In the genomic region with DNA sequence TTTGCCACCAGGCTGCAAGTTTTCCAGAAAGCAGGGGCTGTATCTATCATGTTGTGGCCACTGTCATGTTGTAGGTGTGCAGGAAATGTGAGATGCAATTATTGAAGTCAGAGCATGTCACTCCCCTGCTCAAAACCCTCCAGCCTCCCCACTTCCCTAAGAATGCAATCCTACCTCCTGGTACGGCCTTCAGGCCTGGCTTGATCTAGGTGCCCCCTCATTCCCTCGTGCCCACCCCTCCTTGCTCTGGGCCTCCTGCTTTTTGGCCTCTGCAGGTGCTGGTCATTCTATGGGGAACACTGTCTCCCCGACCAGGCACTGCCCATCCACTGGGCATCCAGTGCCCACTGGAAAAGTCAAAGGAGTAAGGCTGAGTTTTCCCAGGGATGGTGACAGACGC, we compare ENCODE assay signal across 33 cellular contexts. TPM values are rescaled to one million over a fixed set of nuclear protein-coding genes. Genes with fewer than 3 reads are reported as not detected.
DNase-seq lines count a peak whose midpoint lies in the region; ATAC-seq and TF ChIP-seq lines count a peak whose summit lies in the region.
"Had no signal": no experiment of that assay in that cellular context is flagged by ENCODE, and none has a peak within 500 bp of the region (broad histone marks: within the 10 kb centered on the region; RNA-seq: fewer than 3 reads in every experiment).

No MANE protein-coding gene starts in this region.

- H3K36me3 Mint-ChIP-seq in activated CD4-positive, alpha-beta T cell treated with anti-CD3 and anti-CD28 coated beads, Interleukin-2, amount 10 ng/mL, durations not matched to agents 7 days and 5 days (ENCODE audit: low read depth) = peaks cover 4% of the 10 kb centered on the region
- no peaks in the 10 kb centered on the region for H3K36me3 Mint-ChIP-seq in CD8-positive, alpha-beta memory T cell
- H3K36me3 Mint-ChIP-seq in activated T-helper 17 cell treated with anti-CD3 and anti-CD28 coated beads, Interleukin-2, amount 50 U/mL, for 72 hours (ENCODE audit: low read depth) = peaks cover 8% of the 10 kb centered on the region
- no peaks in the 10 kb centered on the region for H3K36me3 Mint-ChIP-seq in natural killer cell
- H3K36me3 Mint-ChIP-seq: stimulated activated memory B cell treated with anti-CD40 and anti-IgM and Interleukin-4, amounts not matched to agents 10 μg/mL and 1 μg/mL and 100 μg/mL, for 72 hours had no signal

- DNase-seq in activated CD4-positive, alpha-beta T cell treated with anti-CD3 and anti-CD28 coated beads, Interleukin-2, amount 10 ng/mL, durations not matched to agents 7 days and 5 days = no peak
- DNase-seq in activated CD4-positive, alpha-beta T cell treated with anti-CD3 and anti-CD28 coated beads for 4 hours = no peak
- DNase-seq in CD8-positive, alpha-beta memory T cell = no peak
- DNase-seq in natural killer cell (no peak), H7 (no peak)
- no peak for DNase-seq in activated effector memory CD4-positive, alpha-beta T cell treated with anti-CD3 and anti-CD28 coated beads, Interleukin-2, amount 50 U/mL, for 16 hours
- no peak for DNase-seq in activated CD4-positive, CD25-positive, alpha-beta regulatory T cell (lab: John Stamatoyannopoulos, UW)
- DNase-seq: activated CD4-positive, alpha-beta T cell treated with anti-CD3 and anti-CD28 coated beads, Interleukin-2, amount 50 U/mL, for 1 hour; activated naive CD4-positive, alpha-beta T cell treated with anti-CD3 and anti-CD28 coated beads for 36 hours; activated T-cell treated with anti-CD3 and anti-CD28 coated beads for 4 hours; caudate nucleus; DMS79 treated with DMSO at 0.1 percent for 48 hours; glutamatergic neuron; GOT3; mammary epithelial cell; MG63; NCI-H1417 treated with DMSO at 0.1 percent for 48 hours; NCI-H2107; NCI-H446 treated with DMSO at 0.1 percent for 48 hours; PC-3; retina had no signal

- H3K36me3 ChIP-seq in CD8-positive, alpha-beta memory T cell (ENCODE audit: insufficient read depth, low read length) = no peaks in the 10 kb centered on the region
- no peaks in the 10 kb centered on the region for H3K36me3 ChIP-seq in H7 (replicated peaks; ENCODE audit: control insufficient read depth, insufficient read depth, low read length)
- H3K36me3 ChIP-seq: MG63, thoracic aorta, vagina had no signal

- no peak overlapping the region for H3K4me3 ChIP-seq in CD8-positive, alpha-beta memory T cell (ENCODE audit: low read length)
- no peak overlapping the region for H3K4me3 ChIP-seq in H7 (ENCODE audit: insufficient read depth, low read depth, low read length)
- H3K4me3 ChIP-seq: A549, MG63, thoracic aorta, vagina had no signal

- no peaks in the 10 kb centered on the region for H3K9me3 ChIP-seq in CD8-positive, alpha-beta memory T cell (ENCODE audit: low read length)
- H3K9me3 ChIP-seq: A549, MG63, thoracic aorta, vagina had no signal

- H3K4me1 Mint-ChIP-seq in activated CD4-positive, alpha-beta T cell treated with anti-CD3 and anti-CD28 coated beads, Interleukin-2, amount 10 ng/mL, durations not matched to agents 7 days and 5 days = peaks cover 42% of the 10 kb centered on the region
- peaks cover 35 to 47% (median 37%) of the 10 kb centered on the region in 3 donors for H3K4me1 Mint-ChIP-seq in CD8-positive, alpha-beta memory T cell
- peaks cover 13% of the 10 kb centered on the region for H3K4me1 Mint-ChIP-seq in activated T-helper 17 cell treated with anti-CD3 and anti-CD28 coated beads, Interleukin-2, amount 50 U/mL, for 72 hours
- peaks cover 37 to 45% of the 10 kb centered on the region in 2 donors for H3K4me1 Mint-ChIP-seq in natural killer cell

- H3K27ac Mint-ChIP-seq in activated CD4-positive, alpha-beta T cell treated with anti-CD3 and anti-CD28 coated beads, Interleukin-2, amount 10 ng/mL, durations not matched to agents 7 days and 5 days = peak overlapping the region; percentile 96
- H3K27ac Mint-ChIP-seq in CD8-positive, alpha-beta memory T cell = peak overlapping the region; percentile 88 to 98 (median 96)
- H3K27ac Mint-ChIP-seq in activated T-helper 17 cell treated with anti-CD3 and anti-CD28 coated beads, Interleukin-2, amount 50 U/mL, for 72 hours = peak overlapping the region; percentile 99
- peak overlapping the region; percentile 99 for H3K27ac Mint-ChIP-seq in natural killer cell
- H3K27ac Mint-ChIP-seq: stimulated activated memory B cell treated with anti-CD40 and anti-IgM and Interleukin-4, amounts not matched to agents 10 μg/mL and 1 μg/mL and 100 μg/mL, for 72 hours had no signal

- no peaks in the 10 kb centered on the region for H3K27me3 Mint-ChIP-seq in activated CD4-positive, alpha-beta T cell treated with anti-CD3 and anti-CD28 coated beads, Interleukin-2, amount 10 ng/mL, durations not matched to agents 7 days and 5 days
- no peaks in the 10 kb centered on the region for H3K27me3 Mint-ChIP-seq in CD8-positive, alpha-beta memory T cell
- no peaks in the 10 kb centered on the region for H3K27me3 Mint-ChIP-seq in activated T-helper 17 cell treated with anti-CD3 and anti-CD28 coated beads, Interleukin-2, amount 50 U/mL, for 72 hours
- no peaks in the 10 kb centered on the region for H3K27me3 Mint-ChIP-seq in natural killer cell (ENCODE audit: low read depth in 2 of 2)
- H3K27me3 Mint-ChIP-seq: stimulated activated memory B cell treated with anti-CD40 and anti-IgM and Interleukin-4, amounts not matched to agents 10 μg/mL and 1 μg/mL and 100 μg/mL, for 72 hours had no signal

- no peak overlapping the region for H3K27ac ChIP-seq in CD8-positive, alpha-beta memory T cell (ENCODE audit: low read depth, low read length)
- H3K27ac ChIP-seq: A549, thoracic aorta, vagina had no signal

- no peaks in the 10 kb centered on the region for H3K27me3 ChIP-seq in CD8-positive, alpha-beta memory T cell (ENCODE audit: insufficient read depth, low read length, poor library complexity, severe bottlenecking)
- H3K27me3 ChIP-seq in H7 (ENCODE audit: control insufficient read depth, insufficient read depth, low read length) = no peaks in the 10 kb centered on the region
- H3K27me3 ChIP-seq: MG63, vagina had no signal

- POLR2A ChIA-PET in activated CD4-positive, alpha-beta T cell treated with anti-CD3 and anti-CD28 coated beads, Interleukin-2, amount 10 ng/mL, durations not matched to agents 7 days and 5 days (lab: Charles Lee) = no interaction called here
- POLR2A ChIA-PET in CD8-positive, alpha-beta memory T cell (lab: Charles Lee) = no interaction called here

- H3K9me3 Mint-ChIP-seq in activated CD4-positive, alpha-beta T cell treated with anti-CD3 and anti-CD28 coated beads, Interleukin-2, amount 10 ng/mL, durations not matched to agents 7 days and 5 days = no peaks in the 10 kb centered on the region
- H3K9me3 Mint-ChIP-seq in CD8-positive, alpha-beta memory T cell = no peaks in the 10 kb centered on the region
- H3K9me3 Mint-ChIP-seq in activated T-helper 17 cell treated with anti-CD3 and anti-CD28 coated beads, Interleukin-2, amount 50 U/mL, for 72 hours = no peaks in the 10 kb centered on the region
- no peaks in the 10 kb centered on the region for H3K9me3 Mint-ChIP-seq in natural killer cell
- H3K9me3 Mint-ChIP-seq: activated naive CD4-positive, alpha-beta T cell treated with anti-CD3 and anti-CD28 coated beads for 36 hours; stimulated activated memory B cell treated with anti-CD40 and anti-IgM and Interleukin-4, amounts not matched to agents 10 μg/mL and 1 μg/mL and 100 μg/mL, for 72 hours had no signal

- no peak for ATAC-seq in activated T-helper 17 cell treated with anti-CD3 and anti-CD28 coated beads, Interleukin-2, amount 50 U/mL, for 72 hours (replicated peaks)
- ATAC-seq in natural killer cell = no peak
- ATAC-seq: A549; PC-3; Right ventricle myocardium inferior; stimulated activated memory B cell treated with anti-CD40 and anti-IgM and Interleukin-4, amounts not matched to agents 10 μg/mL and 1 μg/mL and 100 μg/mL, for 72 hours had no signal

- intact Hi-C loops in natural killer cell (cut with micrococcal nuclease) = no loop called here

- CTCF ChIA-PET in activated CD4-positive, alpha-beta T cell treated with anti-CD3 and anti-CD28 coated beads, Interleukin-2, amount 10 ng/mL, durations not matched to agents 7 days and 5 days (lab: Charles Lee) = interaction anchor here (0.6 kb wide), 1 partner anchor 158 kb away, joined by 3 read pairs; no protein-coding TSS in a partner anchor
- CTCF ChIA-PET in CD8-positive, alpha-beta memory T cell (lab: Charles Lee) = interaction anchor here (0.9 to 1.6 kb wide), 2 partner anchors 31 to 52 kb away, joined by 3 to 4 read pairs; a partner anchor contains a TSS

- H3K4me3 Mint-ChIP-seq in activated CD4-positive, alpha-beta T cell treated with anti-CD3 and anti-CD28 coated beads, Interleukin-2, amount 10 ng/mL, durations not matched to agents 7 days and 5 days = no peak overlapping the region
- peak overlapping the region in 6 of 7 donors; percentile 44 to 80 (median 70) for H3K4me3 Mint-ChIP-seq in CD8-positive, alpha-beta memory T cell
- peak overlapping the region; percentile 10 for H3K4me3 Mint-ChIP-seq in activated T-helper 17 cell treated with anti-CD3 and anti-CD28 coated beads, Interleukin-2, amount 50 U/mL, for 72 hours
- H3K4me3 Mint-ChIP-seq in natural killer cell = no peak overlapping the region
- H3K4me3 Mint-ChIP-seq: activated naive CD4-positive, alpha-beta T cell treated with anti-CD3 and anti-CD28 coated beads for 36 hours; stimulated activated memory B cell treated with anti-CD40 and anti-IgM and Interleukin-4, amounts not matched to agents 10 μg/mL and 1 μg/mL and 100 μg/mL, for 72 hours had no signal

- H3K4me1 ChIP-seq in CD8-positive, alpha-beta memory T cell (ENCODE audit: insufficient read depth, low read length) = peaks cover 48% of the 10 kb centered on the region
- H3K4me1 ChIP-seq: A549 had no signal

- TF ChIP-seq CTCF in natural killer cell (IDR thresholded peaks at IDR 0.05) = no peak

RNA-seq across cellular contexts. Expression of a gene that starts 28.5 kb away (rescaled TPM):
- total RNA-seq in activated CD4-positive, alpha-beta T cell treated with anti-CD3 and anti-CD28 coated beads, Interleukin-2, amount 10 ng/mL, durations not matched to agents 7 days and 5 days = 10 to 100 TPM; 14.8 to 18.3 TPM
- 10 to 100 TPM; 27.6 to 28.1 TPM for total RNA-seq in CD8-positive, alpha-beta memory T cell
- 142 TPM for polyA plus RNA-seq in CD8-positive, alpha-beta memory T cell
- total RNA-seq in activated T-helper 17 cell treated with anti-CD3 and anti-CD28 coated beads, Interleukin-2, amount 50 U/mL, for 72 hours = 10 to 100 TPM; 14.8 to 17.1 TPM
- total RNA-seq in natural killer cell = 100 to 1,000 TPM; 269 to 353 (median 317) TPM
- 19.1 and 22.8 TPM in 2 replicates for total RNA-seq in H7 (2014; rRNA removed; shearing (Covaris generic))
- total RNA-seq: astrocyte, endothelial cell of umbilical vein, mammary epithelial cell, myocyte, osteocyte, PC-3 had no signal
- polyA plus RNA-seq: endothelial cell of umbilical vein, mammary epithelial cell had no signal

RNA-seq across cellular contexts. Expression of a gene that starts 42.6 kb away (rescaled TPM):
- total RNA-seq in activated CD4-positive, alpha-beta T cell treated with anti-CD3 and anti-CD28 coated beads, Interleukin-2, amount 10 ng/mL, durations not matched to agents 7 days and 5 days = not detected
- total RNA-seq in CD8-positive, alpha-beta memory T cell = not detected
- polyA plus RNA-seq in CD8-positive, alpha-beta memory T cell = not detected
- not detected for total RNA-seq in activated T-helper 17 cell treated with anti-CD3 and anti-CD28 coated beads, Interleukin-2, amount 50 U/mL, for 72 hours
- total RNA-seq in natural killer cell = not detected
- not detected in 2 replicates for total RNA-seq in H7 (2014; rRNA removed; shearing (Covaris generic))
- total RNA-seq: activated naive CD4-positive, alpha-beta T cell treated with anti-CD3 and anti-CD28 coated beads for 36 hours; astrocyte; dermis microvascular lymphatic vessel endothelial cell; endothelial cell of umbilical vein; kidney epithelial cell; mammary epithelial cell; myocyte; osteocyte; PC-3; Right ventricle myocardium inferior; thoracic aorta; vagina had no signal
- polyA plus RNA-seq: A549, endothelial cell of umbilical vein, mammary epithelial cell had no signal

RNA-seq across cellular contexts. Expression of a gene that starts 52.2 kb away (rescaled TPM):
- total RNA-seq in activated CD4-positive, alpha-beta T cell treated with anti-CD3 and anti-CD28 coated beads, Interleukin-2, amount 10 ng/mL, durations not matched to agents 7 days and 5 days = 10 to 100 TPM; 78.4 to 81.3 TPM
- total RNA-seq in CD8-positive, alpha-beta memory T cell = 10 to 100 TPM; 85.0 to 95.3 TPM
- polyA plus RNA-seq in CD8-positive, alpha-beta memory T cell = 113 TPM
- 10 to 100 TPM; 25.5 to 57.2 TPM for total RNA-seq in activated T-helper 17 cell treated with anti-CD3 and anti-CD28 coated beads, Interleukin-2, amount 50 U/mL, for 72 hours
- total RNA-seq in natural killer cell = 10 to 100 TPM; 54.1 to 60.5 (median 55.5) TPM
- 56.3 and 62.1 TPM in 2 replicates for total RNA-seq in H7 (2014; rRNA removed; shearing (Covaris generic))

RNA-seq across cellular contexts. Expression of a gene that starts 53.2 kb away (rescaled TPM):
- 10 to 100 TPM; 45.8 to 46.2 TPM for total RNA-seq in activated CD4-positive, alpha-beta T cell treated with anti-CD3 and anti-CD28 coated beads, Interleukin-2, amount 10 ng/mL, durations not matched to agents 7 days and 5 days
- 10 to 100 TPM; 36.3 to 39.0 TPM for total RNA-seq in CD8-positive, alpha-beta memory T cell
- 40.8 TPM for polyA plus RNA-seq in CD8-positive, alpha-beta memory T cell
- total RNA-seq in activated T-helper 17 cell treated with anti-CD3 and anti-CD28 coated beads, Interleukin-2, amount 50 U/mL, for 72 hours = 10 to 100 TPM; 49.3 to 75.0 TPM
- 10 to 100 TPM; 39.9 to 53.6 (median 43.8) TPM for total RNA-seq in natural killer cell
- 36.8 and 37.3 TPM in 2 replicates for total RNA-seq in H7 (2014; rRNA removed; shearing (Covaris generic))

RNA-seq across cellular contexts. Expression of a gene that starts 54.2 kb away (rescaled TPM):
- total RNA-seq in activated CD4-positive, alpha-beta T cell treated with anti-CD3 and anti-CD28 coated beads, Interleukin-2, amount 10 ng/mL, durations not matched to agents 7 days and 5 days = under 1 TPM in 1 of 2 experiments, not detected in 1; 0.37 TPM
- under 1 TPM; 0.57 to 0.71 TPM for total RNA-seq in CD8-positive, alpha-beta memory T cell
- 4.8 TPM for polyA plus RNA-seq in CD8-positive, alpha-beta memory T cell
- total RNA-seq in activated T-helper 17 cell treated with anti-CD3 and anti-CD28 coated beads, Interleukin-2, amount 50 U/mL, for 72 hours = 1 to 10 TPM in 1 of 2 donors, under 1 TPM in 1; 0.28 to 1.6 TPM
- total RNA-seq in natural killer cell = 1 to 10 TPM; 1.6 to 4.4 (median 1.7) TPM
- total RNA-seq in H7 (2014; rRNA removed; shearing (Covaris generic)) = 21.5 and 36.1 TPM in 2 replicates
- total RNA-seq: endothelial cell of umbilical vein, mammary epithelial cell, myocyte, osteocyte, PC-3, Right ventricle myocardium inferior, thoracic aorta, vagina had no signal
- polyA plus RNA-seq: endothelial cell of umbilical vein, mammary epithelial cell had no signal

Comparison
In these comparisons a context has a peak if more than half of its experiments do, and no peak if none do; other contexts are left out.
1. H3K4me3 Mint-ChIP-seq: peak in CD8-positive, alpha-beta memory T cell (6 of 7) and activated T-helper 17 cell treated with anti-CD3 and anti-CD28 coated beads, Interleukin-2, amount 50 U/mL, for 72 hours (single experiment); none in activated CD4-positive, alpha-beta T cell treated with anti-CD3 and anti-CD28 coated beads, Interleukin-2, amount 10 ng/mL, durations not matched to agents 7 days and 5 days (single experiment) and natural killer cell (single experiment).
2. RNA of a gene that starts 28.5 kb away (total RNA-seq): 269 to 353 TPM in natural killer cell; 27.6 to 28.1 TPM in CD8-positive, alpha-beta memory T cell, 19.1 to 22.8 TPM in H7, 14.8 to 18.3 TPM in activated CD4-positive, alpha-beta T cell treated with anti-CD3 and anti-CD28 coated beads, Interleukin-2, amount 10 ng/mL, durations not matched to agents 7 days and 5 days and 14.8 to 17.1 TPM in activated T-helper 17 cell treated with anti-CD3 and anti-CD28 coated beads, Interleukin-2, amount 50 U/mL, for 72 hours; every median in the first group is over 4 times any median in the second.
3. Peak in every context shown above with its lines, with median percentiles within 50 percentile points of each other: H3K27ac Mint-ChIP-seq.